In the genomic region with DNA sequence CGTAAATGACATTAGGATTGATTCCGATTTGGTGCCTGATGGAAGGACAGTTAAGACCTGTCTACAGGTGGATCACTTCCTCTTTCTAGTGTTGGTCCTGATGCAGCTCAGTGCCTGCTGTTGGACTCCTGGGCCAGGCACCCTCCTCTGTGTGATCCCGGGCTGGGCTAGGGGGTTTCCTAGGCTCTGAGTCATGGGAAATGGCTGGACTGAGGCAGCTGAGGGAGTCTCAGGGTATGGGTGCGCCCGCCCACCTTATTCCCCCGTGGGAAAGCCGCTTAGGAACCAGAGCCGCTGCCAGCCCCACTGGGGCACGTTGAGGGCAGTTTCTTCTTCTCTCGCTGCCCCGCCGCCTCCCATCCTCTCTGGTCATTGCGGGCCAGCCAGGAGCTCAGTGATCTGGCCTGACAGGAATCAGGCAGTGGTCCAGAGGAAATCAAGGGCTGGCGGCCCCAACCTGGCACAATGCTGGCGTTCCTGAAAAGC, we compare ENCODE assay signal across 9 cellular contexts. TPM values are rescaled to one million over a fixed set of nuclear protein-coding genes. Genes with fewer than 3 reads are reported as not detected.
DNase-seq lines count a peak whose midpoint lies in the region; ATAC-seq and TF ChIP-seq lines count a peak whose summit lies in the region.
"Had no signal": no experiment of that assay in that cellular context is flagged by ENCODE, and none has a peak within 500 bp of the region (broad histone marks: within the 10 kb centered on the region; RNA-seq: fewer than 3 reads in every experiment).

No MANE protein-coding gene starts in this region.

- no peak overlapping the region for H3K27ac ChIP-seq in neural progenitor cell
- H3K27ac ChIP-seq: epithelial cell of prostate had no signal

- H3K27ac Mint-ChIP-seq in neural progenitor cell (peak overlapping the region; percentile 83), CD14-positive monocyte (no peak overlapping the region), progenitor cell of endocrine pancreas (no peak overlapping the region)

- ATAC-seq in GM18858 (IDR thresholded peaks at IDR 0.05; ENCODE audit: unreplicated experiment): peak; percentile 64
- peak; percentile 56 for ATAC-seq in HG03280 (IDR thresholded peaks at IDR 0.05; ENCODE audit: unreplicated experiment)

- H3K4me3 ChIP-seq in astrocyte of the spinal cord (ENCODE audit: low read depth, low read length) (no peak overlapping the region), neural progenitor cell (no peak overlapping the region)

- H4K20me1 ChIP-seq in neural progenitor cell (ENCODE audit: low read depth): peaks cover 58% of the 10 kb centered on the region

- intact Hi-C loops in CD14-positive monocyte (cut with micrococcal nuclease): no loop called here

- no peaks in the 10 kb centered on the region for H3K27me3 ChIP-seq in neural progenitor cell

- H3K27me3 Mint-ChIP-seq in neural progenitor cell (ENCODE audit: insufficient read depth, low read depth) (peaks cover 14% of the 10 kb centered on the region), CD14-positive monocyte (ENCODE audit: low read depth in 3 of 3) (peaks cover 3 to 8% (median 3%) of the 10 kb centered on the region in 3 donors), progenitor cell of endocrine pancreas (no peaks in the 10 kb centered on the region)

- H3K9ac ChIP-seq in neural progenitor cell: no peak overlapping the region

- no peak overlapping the region for H3K4me3 Mint-ChIP-seq in neural progenitor cell
- no peak overlapping the region for H3K4me3 Mint-ChIP-seq in CD14-positive monocyte
- no peak overlapping the region for H3K4me3 Mint-ChIP-seq in progenitor cell of endocrine pancreas (ENCODE audit: low read depth)

- H2AFZ ChIP-seq in neural progenitor cell (replicated peaks): no peak overlapping the region

- peak; percentile 36 for DNase-seq in astrocyte of the spinal cord (ENCODE audit: low read depth, low spot score)
- DNase-seq in neural progenitor cell (ENCODE audit: low spot score): no peak
- DNase-seq in NCI-H2171 treated with DMSO at 0.1 percent for 48 hours (lab: John Stamatoyannopoulos, UW): no peak
- DNase-seq in CD14-positive monocyte (ENCODE audit: low spot score): no peak
- DNase-seq in NCI-H345 treated with DMSO at 0.1 percent for 48 hours (lab: John Stamatoyannopoulos, UW; ENCODE audit: unreplicated experiment): no peak
- DNase-seq in progenitor cell of endocrine pancreas (ENCODE audit: low spot score, unreplicated experiment): no peak

- in situ Hi-C loops in astrocyte of the spinal cord (cut with HindIII; ENCODE audit: low sequenced_read_pairs): no loop called here

- H3K4me1 ChIP-seq in neural progenitor cell: no peaks in the 10 kb centered on the region

- H3K9me3 Mint-ChIP-seq in neural progenitor cell: no peaks in the 10 kb centered on the region
- H3K9me3 Mint-ChIP-seq in CD14-positive monocyte: no peaks in the 10 kb centered on the region
- H3K9me3 Mint-ChIP-seq in progenitor cell of endocrine pancreas (ENCODE audit: low read depth): no peaks in the 10 kb centered on the region

- no peaks in the 10 kb centered on the region for H3K36me3 ChIP-seq in neural progenitor cell

- H3K9me3 ChIP-seq in neural progenitor cell (ENCODE audit: low read depth): no peaks in the 10 kb centered on the region

- H3K4me2 ChIP-seq in neural progenitor cell: no peak overlapping the region

- H3K79me2 ChIP-seq in neural progenitor cell (ENCODE audit: low read depth): no peaks in the 10 kb centered on the region

- no peaks in the 10 kb centered on the region for H3F3A ChIP-seq in neural progenitor cell (ENCODE audit: low read depth)

- H3K4me1 Mint-ChIP-seq in neural progenitor cell: peaks cover 3% of the 10 kb centered on the region
- H3K4me1 Mint-ChIP-seq in CD14-positive monocyte: no peaks in the 10 kb centered on the region
- no peaks in the 10 kb centered on the region for H3K4me1 Mint-ChIP-seq in progenitor cell of endocrine pancreas (ENCODE audit: low read depth)

- H3K36me3 Mint-ChIP-seq in neural progenitor cell (peaks cover 4% of the 10 kb centered on the region), CD14-positive monocyte (peaks cover 8 to 12% of the 10 kb centered on the region in 2 donors), progenitor cell of endocrine pancreas (ENCODE audit: insufficient read depth) (no peaks in the 10 kb centered on the region)

- TF ChIP-seq CTCF in astrocyte of the spinal cord (IDR thresholded peaks at IDR 0.05; ENCODE audit: low read depth, low read length) (no peak), neural progenitor cell (IDR thresholded peaks at IDR 0.05) (no peak), CD14-positive monocyte (IDR thresholded peaks at IDR 0.05) (no peak), progenitor cell of endocrine pancreas (IDR thresholded peaks at IDR 0.05; ENCODE audit: unreplicated experiment) (no peak)

RNA-seq across cellular contexts. Expression of gene TCF7, which starts 12.9 kb away (rescaled TPM):
- total RNA-seq in neural progenitor cell (ENCODE audit: low replicate concordance) (0.73 and 1.8 TPM in 2 replicates), progenitor cell of endocrine pancreas (14.4 and 16.6 TPM in 2 replicates)
- polyA plus RNA-seq in CD14-positive monocyte: under 1 TPM; 0.83 to 0.84 TPM

RNA-seq across cellular contexts. Expression of gene SKP1, which starts 49.3 kb away (rescaled TPM):
- total RNA-seq in neural progenitor cell (ENCODE audit: low replicate concordance): 507 and 758 TPM in 2 replicates
- polyA plus RNA-seq in CD14-positive monocyte: 100 to 1,000 TPM; 735 to 787 TPM
- 339 and 358 TPM in 2 replicates for total RNA-seq in progenitor cell of endocrine pancreas
